ENCODE assay signal across 3 cellular contexts in the genomic region with DNA sequence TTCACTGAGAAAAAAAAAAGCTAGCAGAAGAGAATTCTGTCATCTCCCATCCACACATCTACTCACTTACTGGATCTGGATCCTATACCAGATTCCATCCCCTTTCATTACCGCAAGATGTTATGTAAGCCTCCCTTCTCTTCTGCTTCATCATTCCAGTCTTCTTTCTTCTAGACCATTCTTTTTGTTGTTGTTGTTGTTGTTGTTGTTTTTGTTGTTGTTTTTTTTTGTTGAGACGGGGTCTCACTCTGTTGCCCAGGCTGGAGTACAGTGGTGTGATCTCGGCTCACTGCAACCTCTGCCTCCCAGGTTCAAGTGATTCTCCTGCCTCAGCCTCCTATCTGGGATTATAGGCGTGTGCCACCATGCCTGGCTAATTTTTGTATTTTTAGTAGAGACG.
DNase-seq lines count a peak whose midpoint lies in the region; ATAC-seq, FAIRE-seq and TF ChIP-seq lines count a peak whose summit lies in the region.
"Not testable (repeated sequence)": the region's sequence is repeated elsewhere in the genome, so short reads cannot be mapped to it uniquely, and the experiment has no call there.

No MANE protein-coding gene starts in this region.

- H3K27ac ChIP-seq in HepG2 (ENCODE audit: extremely low read length, insufficient read depth, low read length) (peak overlapping the region; percentile 11), liver (ENCODE audit: low read depth in 1 of 2, low read length in 2 of 2) (peak overlapping the region; percentile 83 to 86), right lobe of liver (peak overlapping the region; percentile 62 to 82 (median 64))

- intact Hi-C loops in HepG2 (cut with micrococcal nuclease; ENCODE audit: unreplicated experiment); right lobe of liver (cut with DNase I): not testable (repeated sequence)

- H4K20me1 ChIP-seq in HepG2 (ENCODE audit: insufficient read depth, low read length), result not testable (repeated sequence)

- not testable (repeated sequence) for H3K4me3 ChIP-seq in HepG2 (replicated peaks in 1 of 3; ENCODE audit: insufficient read depth in 1 of 3, low read depth in 2 of 3, low read length in 3 of 3); right lobe of liver
- peak overlapping the region in 1 of 3 donors; percentile 20 for H3K4me3 ChIP-seq in liver (ENCODE audit: low read depth in 1 of 3, low read length in 3 of 3)

- TF ChIP-seq CTCF in HepG2 (CRISPR knock-in tag; IDR thresholded peaks at IDR 0.05); liver (IDR thresholded peaks at IDR 0.05; ENCODE audit: low read depth, low read length, missing input control); right lobe of liver (IDR thresholded peaks at IDR 0.05): not testable (repeated sequence)

- not testable (repeated sequence) for H3K4me2 ChIP-seq in HepG2 (ENCODE audit: low read depth, low read length)

- not testable (repeated sequence) for FAIRE-seq in HepG2 (lab: Jason Lieb, UNC)

- CTCF ChIA-PET in HepG2 (lab: Yijun Ruan, JAX; ENCODE audit: low intra/inter-chr PET ratio, low total read pairs), result not testable (repeated sequence)

- not testable (repeated sequence) for TF ChIP-seq POLR2A in HepG2 (IDR thresholded peaks at IDR 0.05; ENCODE audit: insufficient read depth in 1 of 2, low read depth in 2 of 2, low read length in 2 of 2); right lobe of liver (IDR thresholded peaks at IDR 0.05)

- not testable (repeated sequence) for H3K36me3 ChIP-seq in HepG2 (replicated peaks in 1 of 2; ENCODE audit: control insufficient read depth in 1 of 2, insufficient read depth in 2 of 2, low read length in 2 of 2); liver (ENCODE audit: control insufficient read depth in 4 of 4, insufficient read depth in 3 of 4, low read depth in 1 of 4, low read length in 3 of 4); right lobe of liver

- 96% methylated on average over 5 of the region's 5 CpGs for WGBS in HepG2 (ENCODE audit: low lambda C conversion rate)
- WGBS in liver, result 81% methylated on average over 5 of the region's 5 CpGs
- 67% methylated on average over 5 of the region's 5 CpGs for WGBS in right lobe of liver (ENCODE audit: insufficient coverage, low coverage, low lambda C conversion rate, missing lambda C conversion rate)

- POLR2A ChIA-PET in HepG2 (lab: Yijun Ruan, JAX), result not testable (repeated sequence)

- TF ChIP-seq EP300 in HepG2 (IDR thresholded peaks at IDR 0.05; ENCODE audit: low read depth in 2 of 2, low read length in 2 of 2); HepG2 (CRISPR knock-in tag; IDR thresholded peaks at IDR 0.05; ENCODE audit: borderline replicate concordance): not testable (repeated sequence)

- not testable (repeated sequence) for DNase-seq in HepG2 (ENCODE audit: low spot score); right lobe of liver

- not testable (repeated sequence) for H3K9me3 ChIP-seq in HepG2 (ENCODE audit: low read length); liver (ENCODE audit: control insufficient read depth in 4 of 4, low read length in 3 of 4); right lobe of liver

- TF ChIP-seq RAD21 in HepG2 (CRISPR knock-in tag; IDR thresholded peaks at IDR 0.05); liver (IDR thresholded peaks at IDR 0.05): not testable (repeated sequence)

- H3K27me3 ChIP-seq in HepG2 (ENCODE audit: control insufficient read depth in 1 of 2, insufficient read depth in 2 of 2, low read length in 2 of 2); liver (ENCODE audit: control insufficient read depth in 4 of 4, insufficient read depth in 4 of 4, low read length in 3 of 4); right lobe of liver: not testable (repeated sequence)

- in situ Hi-C loops in HepG2 (cut with HindIII; ENCODE audit: extremely low pct_ligation_motif_present, low pct_unique_long_range_greater_than_20kb), result not testable (repeated sequence)

- H2AFZ ChIP-seq in HepG2 (ENCODE audit: low read length), result not testable (repeated sequence)

- H3K79me2 ChIP-seq in HepG2 (ENCODE audit: insufficient read depth, low read length), result not testable (repeated sequence)

- not testable (repeated sequence) for H3K9ac ChIP-seq in HepG2 (ENCODE audit: insufficient read depth, low read depth, low read length)
- peak overlapping the region in 1 of 2 donors; percentile 65 for H3K9ac ChIP-seq in liver (ENCODE audit: low read depth in 1 of 2, low read length in 2 of 2)

- BruUV-seq in HepG2 (replicated peaks; lab: Mats Ljungman, UMichigan), result not testable (repeated sequence)

- peaks cover 66% of the 10 kb centered on the region for H3K4me1 ChIP-seq in HepG2 (ENCODE audit: insufficient read depth, low read length)
- peaks cover 6 to 50% (median 32%) of the 10 kb centered on the region in 4 donors for H3K4me1 ChIP-seq in liver (ENCODE audit: control insufficient read depth in 4 of 4, insufficient read depth in 4 of 4, low read length in 3 of 4)
- peaks cover 0 to 49% (median 20%) of the 10 kb centered on the region in 4 donors for H3K4me1 ChIP-seq in right lobe of liver

- ATAC-seq in HepG2, right lobe of liver: not testable (repeated sequence)

TF ChIP-seq in HepG2, 621 proteins besides CTCF, POLR2A, EP300 and RAD21:
- TF ChIP-seq JUNB (CRISPR knock-in tag; IDR thresholded peaks at IDR 0.05; ENCODE audit: borderline replicate concordance) (0 out of 2 replicates have a peak, but pooled peaks have one; percentile 3), FOXP1 (IDR thresholded peaks at IDR 0.05) (peak; percentile 94)
- TF ChIP-seq FOXP1 (CRISPR knock-in tag; IDR thresholded peaks at IDR 0.05), result not testable (repeated sequence)

Comparison
In these comparisons a context has a peak if more than half of its experiments do, and no peak if none do; other contexts are left out.
1. H3K27ac ChIP-seq: peak in every context shown above with its lines; median percentile 84 in liver; 64 in right lobe of liver; 11 in HepG2.